ENCODE assay signal across 8 cellular contexts in the genomic region with DNA sequence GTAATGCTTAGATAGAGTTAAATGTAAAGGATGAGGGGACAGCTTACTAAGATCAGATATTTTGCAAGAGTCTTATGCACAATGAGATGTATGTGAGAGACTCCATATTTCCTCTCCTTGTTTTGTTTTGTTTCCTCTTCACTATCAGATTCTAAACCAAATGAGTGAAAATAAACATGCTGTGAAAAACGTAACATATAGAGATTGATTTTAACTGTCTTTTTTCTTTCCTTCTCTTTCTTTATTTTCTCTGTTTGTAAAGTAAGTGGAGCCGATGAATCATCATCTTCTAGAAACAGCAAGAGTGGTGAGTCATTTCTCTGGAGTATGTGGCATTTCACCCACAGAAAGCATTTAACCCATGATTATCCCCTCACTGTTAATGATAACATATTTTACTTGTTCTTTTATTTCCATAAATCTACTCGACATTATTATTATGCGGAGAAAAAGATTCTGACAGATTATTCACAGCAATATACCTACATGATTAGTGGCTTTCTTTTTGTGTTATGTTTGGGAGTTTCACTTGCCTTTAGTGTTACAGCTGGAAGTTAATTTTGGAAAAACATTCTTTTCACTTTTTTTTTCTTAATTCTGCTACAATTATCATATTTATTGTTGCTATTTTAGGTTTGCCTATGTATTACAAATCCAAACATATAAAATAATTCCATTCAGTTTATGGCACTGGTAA. TPM values are rescaled to one million over a fixed set of nuclear protein-coding genes. Genes with fewer than 3 reads are reported as not detected.
DNase-seq lines count a peak whose midpoint lies in the region; ATAC-seq and TF ChIP-seq lines count a peak whose summit lies in the region.

No MANE protein-coding gene starts in this region.

- no peaks in the 10 kb centered on the region for H3K9me3 Mint-ChIP-seq in activated naive CD4-positive, alpha-beta T cell treated with anti-CD3 and anti-CD28 coated beads, Interleukin-2, amount 50 U/mL, for 24 hours

- no peak for DNase-seq in activated naive CD4-positive, alpha-beta T cell treated with anti-CD3 and anti-CD28 coated beads, Interleukin-2, amount 50 U/mL, for 16 hours
- DNase-seq in NCI-H1436 (lab: John Stamatoyannopoulos, UW): peak; percentile 38
- DNase-seq in astrocyte of the spinal cord (ENCODE audit: low read depth, low spot score): peak; percentile 91
- peak; percentile 74 for DNase-seq in kidney glomerular epithelial cell (lab: John Stamatoyannopoulos, UW)
- DNase-seq in tibial nerve (ENCODE audit: low spot score in 2 of 2): no peak
- no peak for DNase-seq in activated CD4-positive, alpha-beta T cell treated with anti-CD3 and anti-CD28 coated beads for 4 hours

- no peak overlapping the region for H3K4me3 ChIP-seq in astrocyte of the spinal cord (ENCODE audit: low read depth, low read length)
- H3K4me3 ChIP-seq in tibial nerve: peak overlapping the region in 1 of 4 donors; percentile 13

- H3K4me1 ChIP-seq in tibial nerve: peaks cover 0 to 60% (median 20%) of the 10 kb centered on the region in 4 donors

- H3K36me3 ChIP-seq in tibial nerve: no peaks in the 10 kb centered on the region

- WGBS in tibial nerve, 2 donors: 2 to 5% methylated on average over 4 of the region's 4 CpGs

- H3K36me3 Mint-ChIP-seq in activated naive CD4-positive, alpha-beta T cell treated with anti-CD3 and anti-CD28 coated beads, Interleukin-2, amount 50 U/mL, for 24 hours: no peaks in the 10 kb centered on the region

- H3K27me3 Mint-ChIP-seq in activated naive CD4-positive, alpha-beta T cell treated with anti-CD3 and anti-CD28 coated beads, Interleukin-2, amount 50 U/mL, for 24 hours: no peaks in the 10 kb centered on the region

- H3K9me3 ChIP-seq in tibial nerve: no peaks in the 10 kb centered on the region

- peaks cover 78% of the 10 kb centered on the region for H3K4me1 Mint-ChIP-seq in activated naive CD4-positive, alpha-beta T cell treated with anti-CD3 and anti-CD28 coated beads, Interleukin-2, amount 50 U/mL, for 24 hours

- TF ChIP-seq CTCF in astrocyte of the spinal cord (IDR thresholded peaks at IDR 0.05; ENCODE audit: low read depth, low read length): no peak
- TF ChIP-seq CTCF in tibial nerve (IDR thresholded peaks at IDR 0.05): no peak

- H3K27ac ChIP-seq in tibial nerve: peak overlapping the region; percentile 50 to 93 (median 80)

- TF ChIP-seq EP300 in tibial nerve (IDR thresholded peaks at IDR 0.05): peak; percentile 74 to 77

- peak overlapping the region; percentile 77 for H3K4me3 Mint-ChIP-seq in activated naive CD4-positive, alpha-beta T cell treated with anti-CD3 and anti-CD28 coated beads, Interleukin-2, amount 50 U/mL, for 24 hours

- peak overlapping the region; percentile 94 for H3K27ac Mint-ChIP-seq in activated naive CD4-positive, alpha-beta T cell treated with anti-CD3 and anti-CD28 coated beads, Interleukin-2, amount 50 U/mL, for 24 hours

- in situ Hi-C loops in astrocyte of the spinal cord (cut with HindIII; ENCODE audit: low sequenced_read_pairs): no loop called here

- no peaks in the 10 kb centered on the region for H3K27me3 ChIP-seq in tibial nerve

- ATAC-seq in HG02623 (IDR thresholded peaks at IDR 0.05; ENCODE audit: unreplicated experiment): peak; percentile 72

- no peak for TF ChIP-seq POLR2A in tibial nerve (IDR thresholded peaks at IDR 0.05)

RNA-seq across cellular contexts. Expression of gene ANXA1, which starts 2.1 kb away (rescaled TPM):
- total RNA-seq in tibial nerve: 100 to 1,000 TPM; 265 to 504 (median 306) TPM

Comparison
In these comparisons a context has a peak if more than half of its experiments do, and no peak if none do; other contexts are left out.
1. DNase-seq: peak in NCI-H1436 (single experiment), astrocyte of the spinal cord (single experiment) and kidney glomerular epithelial cell (single experiment); none in activated naive CD4-positive, alpha-beta T cell treated with anti-CD3 and anti-CD28 coated beads, Interleukin-2, amount 50 U/mL, for 16 hours (single experiment), tibial nerve (0 of 2) and activated CD4-positive, alpha-beta T cell treated with anti-CD3 and anti-CD28 coated beads for 4 hours (0 of 2).